Comparison of ENCODE assay signal across 20 cellular contexts in the genomic region with DNA sequence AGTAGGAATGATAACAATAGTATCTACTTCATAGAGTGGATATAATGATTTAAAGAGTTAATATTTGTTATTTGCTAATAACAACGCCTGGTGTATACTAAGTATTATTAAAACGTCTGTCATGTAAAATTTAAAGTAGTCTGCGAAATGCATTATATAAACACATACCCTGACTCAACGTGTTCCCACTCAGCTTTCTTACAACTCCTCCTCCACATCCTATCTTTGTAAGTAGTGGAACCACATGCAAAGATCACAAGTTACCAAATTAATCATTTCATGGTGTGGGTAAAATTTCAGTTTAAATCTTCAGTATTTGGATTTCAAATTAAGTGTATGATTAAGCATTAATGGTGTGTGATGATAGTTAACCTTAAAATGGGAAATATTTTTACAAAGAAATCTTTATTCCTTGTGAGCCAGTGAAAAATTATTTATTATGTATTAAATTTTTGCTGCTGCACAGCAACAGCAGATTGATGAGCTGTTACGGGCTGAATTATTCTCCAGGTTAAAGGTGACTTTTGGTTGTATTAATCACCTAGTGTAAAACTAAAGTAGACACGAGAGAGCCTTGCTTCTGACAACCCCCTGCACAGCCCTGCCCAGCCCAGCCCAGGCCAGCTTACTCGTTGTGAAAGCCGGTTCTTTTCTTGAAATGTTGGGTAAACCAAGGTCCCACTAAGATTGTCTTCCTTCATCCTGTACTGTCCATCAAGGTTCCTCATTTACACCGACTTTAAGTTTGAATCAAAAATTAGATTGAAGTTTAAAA.
DNase-seq lines count a peak whose midpoint lies in the region; ATAC-seq, FAIRE-seq and TF ChIP-seq lines count a peak whose summit lies in the region.
"Had no signal": no experiment of that assay in that cellular context is flagged by ENCODE, and none has a peak within 500 bp of the region (broad histone marks: within the 10 kb centered on the region; RNA-seq: fewer than 3 reads in every experiment).

No MANE protein-coding gene starts in this region.

- in situ Hi-C loops in IMR-90 (cut with MboI; ENCODE audit: low sequenced_read_pairs): no loop called here

- no peak overlapping the region for H3K18ac ChIP-seq in IMR-90 (ENCODE audit: low read depth, low read length)

- no peak overlapping the region for H2BK20ac ChIP-seq in IMR-90 (ENCODE audit: low read depth, low read length)

- H3K9ac ChIP-seq in IMR-90 (ENCODE audit: low read depth, low read length): no peak overlapping the region

- H3K27ac ChIP-seq in IMR-90 (ENCODE audit: insufficient read depth, low read length): no peak overlapping the region

- H3K4me3 ChIP-seq in IMR-90 (ENCODE audit: insufficient read depth, low read depth, low read length): no peak overlapping the region
- H3K4me3 ChIP-seq: HAP-1 had no signal

- H3K79me1 ChIP-seq in IMR-90 (ENCODE audit: low read depth in 1 of 2, low read length in 2 of 2): no peaks in the 10 kb centered on the region

- no peak for TF ChIP-seq POLR2A in IMR-90 (IDR thresholded peaks at IDR 0.05; ENCODE audit: low read depth, low read length)

- no peak overlapping the region for H3K4me3 Mint-ChIP-seq in nephron
- H3K4me3 Mint-ChIP-seq: B cell; CD4-positive, alpha-beta T cell; HFFc6; IgD-negative memory B cell had no signal

- no peaks in the 10 kb centered on the region for H3K27me3 ChIP-seq in IMR-90 (ENCODE audit: control insufficient read depth, insufficient read depth, low read length)

- CTCF ChIA-PET in IMR-90 (lab: Yijun Ruan, JAX): no interaction called here

- no peak overlapping the region for H3K23ac ChIP-seq in IMR-90 (ENCODE audit: low read depth, low read length)

- no TSS peak for BruUV-seq in IMR-90 (replicated peaks; lab: Mats Ljungman, UMichigan)

- POLR2A ChIA-PET in IMR-90 (lab: Charles Lee; ENCODE audit: unreplicated experiment): no interaction called here

- no peak overlapping the region for H2BK120ac ChIP-seq in IMR-90 (ENCODE audit: low read depth, low read length)

- H3K36me3 ChIP-seq in IMR-90 (ENCODE audit: control insufficient read depth, insufficient read depth, low read length): no peaks in the 10 kb centered on the region
- H3K36me3 ChIP-seq: HAP-1 had no signal

- no peaks in the 10 kb centered on the region for H3K9me1 ChIP-seq in IMR-90 (ENCODE audit: insufficient read depth, low read length)

- H3K9me3 Mint-ChIP-seq in nephron: no peaks in the 10 kb centered on the region
- H3K9me3 Mint-ChIP-seq: CD4-positive, alpha-beta T cell; HFFc6; IgD-negative memory B cell had no signal

- H2AK9ac ChIP-seq in IMR-90 (replicated peaks; ENCODE audit: low read depth, low read length, poor library complexity): no peak overlapping the region

- H2BK5ac ChIP-seq in IMR-90 (ENCODE audit: low read depth, low read length, poor library complexity, severe bottlenecking): no peak overlapping the region

- H3K14ac ChIP-seq in IMR-90 (replicated peaks; ENCODE audit: low read depth, low read length): no peak overlapping the region

- no peak overlapping the region for H3K56ac ChIP-seq in IMR-90 (ENCODE audit: extremely low read depth, insufficient read depth, low read length)

- DNase-seq in IMR-90: peak; percentile 8
- peak; percentile 57 for DNase-seq in left kidney (ENCODE audit: low read depth, low spot score)
- no peak for DNase-seq in OCI-M2 (lab: John Stamatoyannopoulos, UW; ENCODE audit: unreplicated experiment)
- no peak for DNase-seq in COR-L47 (lab: John Stamatoyannopoulos, UW)
- no peak for DNase-seq in D721Med (ENCODE audit: insufficient read length, low spot score)
- DNase-seq: C1 segment of cervical spinal cord; CD4-positive, alpha-beta T cell; DMS153; DMS79 treated with DMSO at 0.1 percent for 48 hours; EL; HFFc6; KG1 had no signal

- TF ChIP-seq CTCF in IMR-90 (conservative IDR thresholded peaks at IDR 0.05; ENCODE audit: low read depth, low read length) (no peak), nephron (IDR thresholded peaks at IDR 0.05; ENCODE audit: unreplicated experiment in 3 of 3) (no peak), D721Med (IDR thresholded peaks at IDR 0.05; ENCODE audit: insufficient read depth, missing control alignments) (no peak)

- no peak overlapping the region for H4K8ac ChIP-seq in IMR-90 (ENCODE audit: low read depth in 2 of 2, low read length in 2 of 2)

- H3K4me1 Mint-ChIP-seq in nephron: peaks cover 14% of the 10 kb centered on the region
- H3K4me1 Mint-ChIP-seq: B cell, IgD-negative memory B cell had no signal

- no peak overlapping the region for H2AK5ac ChIP-seq in IMR-90 (ENCODE audit: low read depth, low read length)

- no peak for TF ChIP-seq RAD21 in IMR-90 (IDR thresholded peaks at IDR 0.05; ENCODE audit: low read length)

- no peak for FAIRE-seq in D721Med (lab: Jason Lieb, UNC)
- FAIRE-seq: A204.1, G401.6, H1 had no signal

- no CpG with 5 or more reads among the region's 9 CpGs for WGBS in IMR-90 (ENCODE audit: extremely low coverage in 2 of 2, insufficient read length in 1 of 2), 2 experiments

- H3K4me1 ChIP-seq in IMR-90 (ENCODE audit: control insufficient read depth, insufficient read depth, low read length): no peaks in the 10 kb centered on the region
- H3K4me1 ChIP-seq: HAP-1 had no signal

- H2AFZ ChIP-seq in IMR-90 (replicated peaks; ENCODE audit: low read length, poor library complexity): no peak overlapping the region

- dilution Hi-C loops in IMR-90 (cut with HindIII; ENCODE audit: low sequenced_read_pairs, unreplicated experiment): no loop called here

- H3K4me2 ChIP-seq in IMR-90 (ENCODE audit: low read depth, low read length): no peak overlapping the region

- H4K91ac ChIP-seq in IMR-90 (ENCODE audit: insufficient read depth, low read depth, low read length): no peak overlapping the region

- peak overlapping the region in 2 of 3 experiments; percentile 13 to 19 for H3K27ac Mint-ChIP-seq in nephron
- H3K27ac Mint-ChIP-seq: B cell; CD4-positive, alpha-beta T cell; HFFc6; IgD-negative memory B cell had no signal

- H3K4ac ChIP-seq in IMR-90 (ENCODE audit: low read depth, low read length): no peak overlapping the region

- no peak overlapping the region for H2BK15ac ChIP-seq in IMR-90 (ENCODE audit: low read depth, low read length)

- H4K5ac ChIP-seq in IMR-90 (ENCODE audit: low read depth, low read length): no peak overlapping the region

- H3K36me3 Mint-ChIP-seq in nephron (ENCODE audit: low read depth): no peaks in the 10 kb centered on the region
- H3K36me3 Mint-ChIP-seq: IgD-negative memory B cell had no signal

- intact Hi-C loops in IMR-90 (cut with micrococcal nuclease): loop anchor here (10.0 kb wide), 2 partner anchors 340 to 1670 kb away; no protein-coding TSS in a partner anchor

- H3K9me3 ChIP-seq in IMR-90 (ENCODE audit: control insufficient read depth, insufficient read depth, low read length): no peaks in the 10 kb centered on the region
- H3K9me3 ChIP-seq: HAP-1 had no signal

- ATAC-seq in IMR-90 (ENCODE audit: low read depth) (peak; percentile 80), HG02870 (IDR thresholded peaks at IDR 0.05; ENCODE audit: unreplicated experiment) (no peak)

- peaks cover 6% of the 10 kb centered on the region for H3K27me3 Mint-ChIP-seq in nephron (ENCODE audit: low read depth)
- H3K27me3 Mint-ChIP-seq: CD4-positive, alpha-beta T cell; IgD-negative memory B cell had no signal

- no peaks in the 10 kb centered on the region for H4K20me1 ChIP-seq in IMR-90 (ENCODE audit: insufficient read depth, low read length)

TF ChIP-seq in IMR-90, 13 proteins besides CTCF, POLR2A, EP300 and RAD21:
- no peak for TF ChIP-seq NFE2L2 (IDR thresholded peaks at IDR 0.05; ENCODE audit: low read depth, low read length)
- TF ChIP-seq FOS (IDR thresholded peaks at IDR 0.05; ENCODE audit: low read depth, low read length): no peak
- no peak for TF ChIP-seq RFX5 (IDR thresholded peaks at IDR 0.05; ENCODE audit: low read depth, low read length)
- no peak for TF ChIP-seq CHD1 (IDR thresholded peaks at IDR 0.05; ENCODE audit: low read depth, low read length)
- no peak for TF ChIP-seq CEBPB (IDR thresholded peaks at IDR 0.05; ENCODE audit: low read depth, low read length)
- no peak for TF ChIP-seq BHLHE40 (IDR thresholded peaks at IDR 0.05; ENCODE audit: low read depth, low read length)

Comparison
In these comparisons a context has a peak if more than half of its experiments do, and no peak if none do; other contexts are left out.
1. DNase-seq: peak in IMR-90 (single experiment) and left kidney (single experiment); none in OCI-M2 (single experiment), COR-L47 (single experiment) and D721Med (single experiment).